In genomic region chr12:51390457-51391046, GRCh38 we compare ENCODE assay signal across 1 cellular context.
TF ChIP-seq lines count a peak whose summit lies in the region.

No MANE protein-coding gene starts in this region.

TF ChIP-seq in A549, 52 proteins besides CTCF, POLR2A, EP300 and RAD21 (continued from another document):
- no peak for TF ChIP-seq EHMT2 (IDR thresholded peaks at IDR 0.05; ENCODE audit: low read depth)
- TF ChIP-seq FOXS1 (CRISPR knock-in tag; IDR thresholded peaks at IDR 0.05), result no peak
- TF ChIP-seq E2F6 (IDR thresholded peaks at IDR 0.05; ENCODE audit: borderline replicate concordance, low read depth), result no peak
- no peak for TF ChIP-seq HEYL (CRISPR knock-in tag; IDR thresholded peaks at IDR 0.05)
- TF ChIP-seq ELK1 (IDR thresholded peaks at IDR 0.05; ENCODE audit: low read depth, low read length), result no peak
- no peak for TF ChIP-seq HOXB5 (CRISPR knock-in tag; IDR thresholded peaks at IDR 0.05)
